In genomic region chr3:136708339-136708985, GRCh38 we compare ENCODE assay signal across 14 cellular contexts.
"Had no signal": no experiment of that assay in that cellular context is flagged by ENCODE, and none has a peak within 500 bp of the region (broad histone marks: within the 10 kb centered on the region; RNA-seq: fewer than 3 reads in every experiment).

No MANE protein-coding gene starts in this region.

- ATAC-seq: activated CD8-positive, alpha-beta memory T cell treated with anti-CD3 and anti-CD28 coated beads, Interleukin-2, amount 10 ng/mL, durations not matched to agents 7 days and 5 days; gastroesophageal sphincter; pancreas had no signal

- H3K4me1 ChIP-seq: gastroesophageal sphincter, neural progenitor cell, pancreas had no signal

- H3K9me3 ChIP-seq: gastroesophageal sphincter, pancreas, stomach, thoracic aorta had no signal

- H3K27me3 ChIP-seq: brain microvascular endothelial cell, dorsolateral prefrontal cortex, gastroesophageal sphincter, hepatocyte, neural progenitor cell, pancreas, stomach had no signal

- DNase-seq: activated CD4-positive, alpha-beta T cell treated with anti-CD3 and anti-CD28 coated beads for 1 hour; activated CD4-positive, alpha-beta T cell treated with anti-CD3 and anti-CD28 coated beads, Interleukin-2, amount 50 U/mL, for 48 hours; activated CD8-positive, alpha-beta memory T cell treated with anti-CD3 and anti-CD28 coated beads, Interleukin-2, amount 10 ng/mL, durations not matched to agents 7 days and 5 days; activated effector memory CD4-positive, alpha-beta T cell treated with anti-CD3 and anti-CD28 coated beads, Interleukin-2, amount 50 U/mL, for 16 hours; activated T-cell treated with anti-CD3 and anti-CD28 coated beads, Interleukin-2, amount 50 U/mL, for 24 hours; brain microvascular endothelial cell; dorsolateral prefrontal cortex; pancreas; stimulated activated CD4-positive, alpha-beta T cell treated with anti-CD3 and anti-CD28 coated beads, Interleukin-4, amount 100 ng/mL, for 4 hours; stomach had no signal

- H3K27ac ChIP-seq: brain microvascular endothelial cell, dorsolateral prefrontal cortex, gastroesophageal sphincter, hepatocyte, neural progenitor cell, pancreas, stomach, thoracic aorta had no signal

- H3K36me3 ChIP-seq: brain microvascular endothelial cell, neural progenitor cell, pancreas had no signal

- H3K4me3 ChIP-seq: dorsolateral prefrontal cortex, gastroesophageal sphincter, hepatocyte, neural progenitor cell, pancreas, stomach, thoracic aorta had no signal
